23 cellular contexts compared by ENCODE assay signal in genomic region chr14:92755495-92755894, GRCh38. TPM values are rescaled to one million over a fixed set of nuclear protein-coding genes. Genes with fewer than 3 reads are reported as not detected.
DNase-seq lines count a peak whose midpoint lies in the region; ATAC-seq and TF ChIP-seq lines count a peak whose summit lies in the region.
"Had no signal": no experiment of that assay in that cellular context is flagged by ENCODE, and none has a peak within 500 bp of the region (broad histone marks: within the 10 kb centered on the region; RNA-seq: fewer than 3 reads in every experiment).

No MANE protein-coding gene starts in this region.

- no peaks in the 10 kb centered on the region for H3K36me3 Mint-ChIP-seq in activated naive CD4-positive, alpha-beta T cell treated with anti-CD3 and anti-CD28 coated beads, Interleukin-2, amount 50 U/mL, for 24 hours
- no peaks in the 10 kb centered on the region for H3K36me3 Mint-ChIP-seq in GM23338 (ENCODE audit: low read depth)
- H3K36me3 Mint-ChIP-seq: stimulated activated memory B cell treated with anti-CD40 and anti-IgM and Interleukin-4, amounts not matched to agents 10 μg/mL and 1 μg/mL and 100 μg/mL, for 72 hours had no signal

- peak overlapping the region; percentile 41 for H3K27ac ChIP-seq in subcutaneous abdominal adipose tissue (ENCODE audit: low read depth, low read length)
- no peak overlapping the region for H3K27ac ChIP-seq in GM23338 (ENCODE audit: low read depth)
- no peak overlapping the region for H3K27ac ChIP-seq in uterus
- H3K27ac ChIP-seq: C4-2B, hepatocyte, psoas muscle, SJCRH30 had no signal

- no peaks in the 10 kb centered on the region for H3K9me3 Mint-ChIP-seq in activated naive CD4-positive, alpha-beta T cell treated with anti-CD3 and anti-CD28 coated beads, Interleukin-2, amount 50 U/mL, for 24 hours
- no peaks in the 10 kb centered on the region; the same call in 2 of the 3 replicates for H3K9me3 Mint-ChIP-seq in GM23338
- H3K9me3 Mint-ChIP-seq: central memory CD8-positive, alpha-beta T cell; nephron progenitor cell had no signal

- H3K36me3 ChIP-seq in subcutaneous abdominal adipose tissue (ENCODE audit: control insufficient read depth in 5 of 5, insufficient read depth in 5 of 5, low read length in 5 of 5), result no peaks in the 10 kb centered on the region
- H3K36me3 ChIP-seq in GM23338 (ENCODE audit: insufficient read depth), result no peaks in the 10 kb centered on the region
- H3K36me3 ChIP-seq in uterus, result no peaks in the 10 kb centered on the region
- H3K36me3 ChIP-seq: SJCRH30 had no signal

- no peak for ATAC-seq in GM23338
- ATAC-seq: psoas muscle; stimulated activated memory B cell treated with anti-CD40 and anti-IgM and Interleukin-4, amounts not matched to agents 10 μg/mL and 1 μg/mL and 100 μg/mL, for 72 hours had no signal

- H3K9me2 ChIP-seq in GM23338 (ENCODE audit: insufficient read depth), result peaks cover 5% of the 10 kb centered on the region; the same call in 1 of the 2 replicates

- no peaks in the 10 kb centered on the region for H3K27me3 Mint-ChIP-seq in activated naive CD4-positive, alpha-beta T cell treated with anti-CD3 and anti-CD28 coated beads, Interleukin-2, amount 50 U/mL, for 24 hours
- peaks cover 7% of the 10 kb centered on the region for H3K27me3 Mint-ChIP-seq in GM23338 (ENCODE audit: insufficient read depth, low read depth, poor library complexity)
- H3K27me3 Mint-ChIP-seq: stimulated activated memory B cell treated with anti-CD40 and anti-IgM and Interleukin-4, amounts not matched to agents 10 μg/mL and 1 μg/mL and 100 μg/mL, for 72 hours had no signal

- H3F3A ChIP-seq in GM23338 (replicated peaks; ENCODE audit: low read depth), result no peaks in the 10 kb centered on the region

- no peak for TF ChIP-seq POLR2A in uterus (IDR thresholded peaks at IDR 0.05)

- H3K4me3 ChIP-seq in fibroblast of pulmonary artery (replicated peaks; ENCODE audit: low read depth, low read length) (no peak overlapping the region), subcutaneous abdominal adipose tissue (ENCODE audit: low read depth in 1 of 5, low read length in 5 of 5) (no peak overlapping the region), GM23338 (no peak overlapping the region), uterus (no peak overlapping the region)
- H3K4me3 ChIP-seq: hepatocyte, psoas muscle, SJCRH30 had no signal

- H3K9ac ChIP-seq in subcutaneous abdominal adipose tissue (ENCODE audit: low read length in 5 of 5), result no peak overlapping the region

- DNase-seq in activated naive CD4-positive, alpha-beta T cell treated with anti-CD3 and anti-CD28 coated beads, Interleukin-2, amount 50 U/mL, for 16 hours, result no peak
- DNase-seq in RPMI8226 (peak; percentile 43), fibroblast of pulmonary artery (ENCODE audit: low read depth) (peak; percentile 42), GM23338 (ENCODE audit: low spot score) (no peak), DMS 273 treated with DMSO at 0.1 percent for 48 hours (lab: John Stamatoyannopoulos, UW) (no peak), uterus (no peak)
- DNase-seq: activated CD4-positive, alpha-beta T cell treated with anti-CD3 and anti-CD28 coated beads for 4 hours; activated effector memory CD4-positive, alpha-beta T cell treated with Interleukin-2 at 50 U/mL for 16 hours; amygdala; effector memory CD4-positive, alpha-beta T cell; NCI-H187; nephron progenitor cell; psoas muscle; stimulated activated CD4-positive, alpha-beta T cell treated with anti-CD3 and anti-CD28 coated beads, Interleukin-12 subunit alpha, Interleukin-12 subunit beta, amount 100 ng/mL, for 4 hours; T-helper 2 cell; trophoblast cell had no signal

- peak overlapping the region; percentile 27 for H3K27ac Mint-ChIP-seq in activated naive CD4-positive, alpha-beta T cell treated with anti-CD3 and anti-CD28 coated beads, Interleukin-2, amount 50 U/mL, for 24 hours
- H3K27ac Mint-ChIP-seq in GM23338, result no peak overlapping the region
- H3K27ac Mint-ChIP-seq: nephron progenitor cell; stimulated activated memory B cell treated with anti-CD40 and anti-IgM and Interleukin-4, amounts not matched to agents 10 μg/mL and 1 μg/mL and 100 μg/mL, for 72 hours had no signal

- H2AFZ ChIP-seq in GM23338, result no peak overlapping the region
- H2AFZ ChIP-seq: hepatocyte had no signal

- no peaks in the 10 kb centered on the region for H4K20me1 ChIP-seq in GM23338 (replicated peaks; ENCODE audit: insufficient read depth)

- H3K4me1 Mint-ChIP-seq in activated naive CD4-positive, alpha-beta T cell treated with anti-CD3 and anti-CD28 coated beads, Interleukin-2, amount 50 U/mL, for 24 hours, result peaks cover 21% of the 10 kb centered on the region
- H3K4me1 Mint-ChIP-seq in GM23338, result no peaks in the 10 kb centered on the region

- intact Hi-C loops in uterus (cut with DNase I; ENCODE audit: low total_unique reads), result no loop called here

- TF ChIP-seq CTCF in fibroblast of pulmonary artery (IDR thresholded peaks at IDR 0.05; ENCODE audit: low read length, missing control alignments) (no peak), GM23338 (conservative IDR thresholded peaks at IDR 0.05; ENCODE audit: low read depth in 2 of 2) (no peak), uterus (IDR thresholded peaks at IDR 0.05) (no peak)

- no peaks in the 10 kb centered on the region for H3K79me2 ChIP-seq in GM23338 (replicated peaks; ENCODE audit: insufficient read depth)
- H3K79me2 ChIP-seq: hepatocyte had no signal

- no peak overlapping the region for H3K4me3 Mint-ChIP-seq in activated naive CD4-positive, alpha-beta T cell treated with anti-CD3 and anti-CD28 coated beads, Interleukin-2, amount 50 U/mL, for 24 hours
- H3K4me3 Mint-ChIP-seq in GM23338, result no peak overlapping the region
- H3K4me3 Mint-ChIP-seq: central memory CD8-positive, alpha-beta T cell; nephron progenitor cell; stimulated activated memory B cell treated with anti-CD40 and anti-IgM and Interleukin-4, amounts not matched to agents 10 μg/mL and 1 μg/mL and 100 μg/mL, for 72 hours had no signal

- no peak overlapping the region for H3K4me2 ChIP-seq in GM23338
- H3K4me2 ChIP-seq: hepatocyte had no signal

- H3K9me3 ChIP-seq in subcutaneous abdominal adipose tissue (ENCODE audit: control insufficient read depth in 5 of 5, low read length in 5 of 5) (no peaks in the 10 kb centered on the region), uterus (no peaks in the 10 kb centered on the region)
- H3K9me3 ChIP-seq: psoas muscle, SJCRH30 had no signal

- H3K27me3 ChIP-seq in subcutaneous abdominal adipose tissue (ENCODE audit: control insufficient read depth in 5 of 5, insufficient read depth in 4 of 5, low read length in 5 of 5) (no peaks in the 10 kb centered on the region), GM23338 (ENCODE audit: insufficient read depth) (no peaks in the 10 kb centered on the region), uterus (no peaks in the 10 kb centered on the region)
- H3K27me3 ChIP-seq: hepatocyte, SJCRH30 had no signal

- H3K4me1 ChIP-seq in subcutaneous abdominal adipose tissue (ENCODE audit: control insufficient read depth in 5 of 5, insufficient read depth in 5 of 5, low read length in 5 of 5) (peaks cover 0 to 9% (median 6%) of the 10 kb centered on the region in 5 donors), GM23338 (ENCODE audit: insufficient read depth) (no peaks in the 10 kb centered on the region), uterus (no peaks in the 10 kb centered on the region)
- H3K4me1 ChIP-seq: psoas muscle had no signal

TF ChIP-seq in GM23338, 12 proteins besides CTCF, POLR2A, EP300 and RAD21 (continues in another document):
- TF ChIP-seq CREB1 (CRISPR knock-in tag; IDR thresholded peaks at IDR 0.05; ENCODE audit: low read depth), result no peak
- TF ChIP-seq POLR2AphosphoS5 (IDR thresholded peaks at IDR 0.05; ENCODE audit: low read depth), result no peak
- no peak for TF ChIP-seq NANOG (IDR thresholded peaks at IDR 0.05; ENCODE audit: borderline replicate concordance)
- TF ChIP-seq JUNB (IDR thresholded peaks at IDR 0.05; ENCODE audit: unreplicated experiment), result no peak
- TF ChIP-seq, protein P1, sequence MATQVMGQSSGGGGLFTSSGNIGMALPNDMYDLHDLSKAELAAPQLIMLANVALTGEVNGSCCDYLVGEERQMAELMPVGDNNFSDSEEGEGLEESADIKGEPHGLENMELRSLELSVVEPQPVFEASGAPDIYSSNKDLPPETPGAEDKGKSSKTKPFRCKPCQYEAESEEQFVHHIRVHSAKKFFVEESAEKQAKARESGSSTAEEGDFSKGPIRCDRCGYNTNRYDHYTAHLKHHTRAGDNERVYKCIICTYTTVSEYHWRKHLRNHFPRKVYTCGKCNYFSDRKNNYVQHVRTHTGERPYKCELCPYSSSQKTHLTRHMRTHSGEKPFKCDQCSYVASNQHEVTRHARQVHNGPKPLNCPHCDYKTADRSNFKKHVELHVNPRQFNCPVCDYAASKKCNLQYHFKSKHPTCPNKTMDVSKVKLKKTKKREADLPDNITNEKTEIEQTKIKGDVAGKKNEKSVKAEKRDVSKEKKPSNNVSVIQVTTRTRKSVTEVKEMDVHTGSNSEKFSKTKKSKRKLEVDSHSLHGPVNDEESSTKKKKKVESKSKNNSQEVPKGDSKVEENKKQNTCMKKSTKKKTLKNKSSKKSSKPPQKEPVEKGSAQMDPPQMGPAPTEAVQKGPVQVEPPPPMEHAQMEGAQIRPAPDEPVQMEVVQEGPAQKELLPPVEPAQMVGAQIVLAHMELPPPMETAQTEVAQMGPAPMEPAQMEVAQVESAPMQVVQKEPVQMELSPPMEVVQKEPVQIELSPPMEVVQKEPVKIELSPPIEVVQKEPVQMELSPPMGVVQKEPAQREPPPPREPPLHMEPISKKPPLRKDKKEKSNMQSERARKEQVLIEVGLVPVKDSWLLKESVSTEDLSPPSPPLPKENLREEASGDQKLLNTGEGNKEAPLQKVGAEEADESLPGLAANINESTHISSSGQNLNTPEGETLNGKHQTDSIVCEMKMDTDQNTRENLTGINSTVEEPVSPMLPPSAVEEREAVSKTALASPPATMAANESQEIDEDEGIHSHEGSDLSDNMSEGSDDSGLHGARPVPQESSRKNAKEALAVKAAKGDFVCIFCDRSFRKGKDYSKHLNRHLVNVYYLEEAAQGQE (IDR thresholded peaks at IDR 0.05; ENCODE audit: unreplicated experiment), result no peak

RNA-seq across cellular contexts. Expression of gene LGMN, which starts 7.1 kb away (rescaled TPM):
- 83.5 and 120 TPM in 2 replicates for total RNA-seq in GM23338 (2014; rRNA removed; shearing (Covaris generic))
- 60.0 and 62.9 TPM in 2 replicates for polyA plus RNA-seq in GM23338 (2016; fragmentation: Nextera tagmentation; extraction: Ambion mirVana)
- 10 to 100 TPM; 13.6 to 91.4 (median 69.1) TPM for total RNA-seq in uterus

RNA-seq across cellular contexts. Expression of gene GOLGA5, which starts 38.6 kb away (rescaled TPM):
- total RNA-seq in GM23338 (2014; rRNA removed; shearing (Covaris generic)), result 30.2 and 31.1 TPM in 2 replicates
- polyA plus RNA-seq in GM23338 (2016; fragmentation: Nextera tagmentation; extraction: Ambion mirVana), result 26.2 and 28.6 TPM in 2 replicates
- total RNA-seq in uterus, result 10 to 100 TPM; 30.3 to 63.0 (median 46.6) TPM

Comparison
In these comparisons a context has a peak if more than half of its experiments do, and no peak if none do; other contexts are left out.
1. DNase-seq: peak in RPMI8226 (single experiment) and fibroblast of pulmonary artery (single experiment); none in activated naive CD4-positive, alpha-beta T cell treated with anti-CD3 and anti-CD28 coated beads, Interleukin-2, amount 50 U/mL, for 16 hours (single experiment), GM23338 (single experiment), DMS 273 treated with DMSO at 0.1 percent for 48 hours (single experiment) and uterus (0 of 2).